Comparison of ENCODE assay signal across 1 cellular context in genomic region chr3:15205934-15206661, GRCh38.
TF ChIP-seq lines count a peak whose summit lies in the region.

TSS of gene CAPN7 (plus strand) at chr3:15206246. CDS start at chr3:15206496, 250 bp downstream.

TF ChIP-seq in HEK293, 187 proteins besides CTCF, POLR2A, EP300 and RAD21 (continued from another document and continues in another):
- TF ChIP-seq ZNF214 (tag by site-specific recombination; IDR thresholded peaks at IDR 0.05; ENCODE audit: borderline replicate concordance) (no peak), ZNF654 (tag by site-specific recombination; IDR thresholded peaks at IDR 0.05; ENCODE audit: low read depth) (no peak), KLF10 (tag by site-specific recombination; IDR thresholded peaks at IDR 0.05) (peak; percentile 80), ZFP69B (tag by site-specific recombination; IDR thresholded peaks at IDR 0.05) (peak; percentile 68; the same call in 1 of the 2 replicates), ZNF280D (tag by site-specific recombination; IDR thresholded peaks at IDR 0.05) (no peak), ZNF529 (tag by site-specific recombination; IDR thresholded peaks at IDR 0.05; ENCODE audit: insufficient replicate concordance) (no peak), ZSCAN30 (tag by site-specific recombination; IDR thresholded peaks at IDR 0.05) (peak; percentile 63), ZSCAN16 (tag by site-specific recombination; IDR thresholded peaks at IDR 0.05) (peak; percentile 77; the same call in 1 of the 2 replicates), ZNF26 (tag by site-specific recombination; IDR thresholded peaks at IDR 0.05) (no peak), ZNF660 (tag by site-specific recombination; IDR thresholded peaks at IDR 0.05) (peak; percentile 10; the same call in 1 of the 2 replicates), ZNF140 (tag by site-specific recombination; IDR thresholded peaks at IDR 0.05) (no peak), ZNF302 (tag by site-specific recombination; IDR thresholded peaks at IDR 0.05; ENCODE audit: low read depth) (no peak), ZNF426 (tag by site-specific recombination; IDR thresholded peaks at IDR 0.05) (no peak), ZEB2 (tag by site-specific recombination; IDR thresholded peaks at IDR 0.05) (no peak; the same call in none of the 2 replicates), ZSCAN23 (tag by site-specific recombination; IDR thresholded peaks at IDR 0.05) (no peak), ZNF521 (tag by site-specific recombination; IDR thresholded peaks at IDR 0.05) (no peak), ZNF645 (tag by site-specific recombination; IDR thresholded peaks at IDR 0.05) (no peak), ZNF555 (tag by site-specific recombination; conservative IDR thresholded peaks at IDR 0.05) (no peak), BCL6B (tag by site-specific recombination; IDR thresholded peaks at IDR 0.05) (no peak), ZNF391 (tag by site-specific recombination; IDR thresholded peaks at IDR 0.05; ENCODE audit: borderline replicate concordance, low read depth) (0 out of 2 replicates have a peak, but pooled peaks have one; percentile 14), ZNF114 (tag by site-specific recombination; IDR thresholded peaks at IDR 0.05) (no peak), ZNF223 (tag by site-specific recombination; IDR thresholded peaks at IDR 0.05) (no peak), MEIS1 (CRISPR knock-in tag; IDR thresholded peaks at IDR 0.05; ENCODE audit: borderline replicate concordance) (no peak), ZNF610 (tag by site-specific recombination; IDR thresholded peaks at IDR 0.05; ENCODE audit: borderline replicate concordance) (0 out of 2 replicates have a peak, but pooled peaks have one; percentile 32), ZFHX2 (tag by site-specific recombination; conservative IDR thresholded peaks at IDR 0.05) (peak; percentile 99), ZNF692 (tag by site-specific recombination; IDR thresholded peaks at IDR 0.05) (peak; percentile 90), BCL11B (tag by site-specific recombination; IDR thresholded peaks at IDR 0.05; ENCODE audit: low read depth) (no peak; the same call in 1 of the 2 replicates), ZNF837 (tag by site-specific recombination; IDR thresholded peaks at IDR 0.05) (no peak), ZNF76 (tag by site-specific recombination; IDR thresholded peaks at IDR 0.05; ENCODE audit: borderline replicate concordance, low read depth) (peak; percentile 58), GLI2 (tag by site-specific recombination; IDR thresholded peaks at IDR 0.05; ENCODE audit: borderline replicate concordance, low read depth) (no peak), TSHZ1 (tag by site-specific recombination; IDR thresholded peaks at IDR 0.05; ENCODE audit: borderline replicate concordance) (no peak; the same call in 1 of the 2 replicates), SP2 (tag by site-specific recombination; IDR thresholded peaks at IDR 0.05) (peak; percentile 64), ZNF514 (tag by site-specific recombination; IDR thresholded peaks at IDR 0.05) (no peak), ZNF768 (tag by site-specific recombination; IDR thresholded peaks at IDR 0.05) (no peak), ZNF292 (tag by site-specific recombination; IDR thresholded peaks at IDR 0.05; ENCODE audit: borderline replicate concordance, low read depth) (no peak), ZNF266 (tag by site-specific recombination; IDR thresholded peaks at IDR 0.05; ENCODE audit: low read depth) (no peak), MZF1 (tag by site-specific recombination; IDR thresholded peaks at IDR 0.05; ENCODE audit: borderline replicate concordance) (0 out of 2 replicates have a peak, but pooled peaks have one; percentile 13), ZNF341 (tag by site-specific recombination; IDR thresholded peaks at IDR 0.05; ENCODE audit: low read depth) (no peak), ZNF513 (tag by site-specific recombination; IDR thresholded peaks at IDR 0.05) (no peak), HOXD13 (CRISPR knock-in tag; IDR thresholded peaks at IDR 0.05; ENCODE audit: borderline replicate concordance) (no peak), ZBTB6 (tag by site-specific recombination; IDR thresholded peaks at IDR 0.05) (no peak; the same call in 1 of the 2 replicates), ZBTB8A (tag by site-specific recombination; IDR thresholded peaks at IDR 0.05) (peak; percentile 93), ZNF488 (tag by site-specific recombination; IDR thresholded peaks at IDR 0.05) (no peak)
